In the genomic region with DNA sequence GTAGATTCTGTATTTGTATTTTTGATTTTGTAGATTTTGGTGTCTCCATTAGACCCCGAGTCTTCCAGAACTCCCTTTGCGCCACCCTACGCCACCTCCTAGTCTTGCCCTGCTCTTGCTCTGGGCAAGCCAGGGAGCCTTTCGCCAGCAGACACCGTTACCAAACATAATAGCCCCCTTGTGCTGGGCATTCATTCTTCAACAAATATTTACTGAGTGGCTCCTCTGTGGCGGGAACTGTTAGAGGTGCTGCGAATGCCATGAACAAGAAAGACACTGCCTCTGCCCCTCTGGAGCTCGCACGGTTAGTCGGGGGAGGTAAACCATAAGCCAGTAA, we compare ENCODE assay signal across 8 cellular contexts. TPM values are rescaled to one million over a fixed set of nuclear protein-coding genes. Genes with fewer than 3 reads are reported as not detected.
DNase-seq lines count a peak whose midpoint lies in the region; ATAC-seq and TF ChIP-seq lines count a peak whose summit lies in the region.

No MANE protein-coding gene starts in this region.

- H3K4me3 ChIP-seq in SJCRH30 (peak overlapping the region; percentile 83), fibroblast of mammary gland (ENCODE audit: control insufficient read depth, low read depth, low read length) (peak overlapping the region; percentile 66), prostate gland (peak overlapping the region; percentile 78 to 84)

- peak overlapping the region; percentile 74 for H3K4me3 Mint-ChIP-seq in activated naive CD4-positive, alpha-beta T cell treated with anti-CD3 and anti-CD28 coated beads, Interleukin-2, amount 10 ng/mL, durations not matched to agents 7 days and 5 days

- H3K9me3 ChIP-seq in SJCRH30 (replicated peaks) (no peaks in the 10 kb centered on the region), prostate gland (no peaks in the 10 kb centered on the region)

- intact Hi-C loops in prostate gland (cut with DNase I): no loop called here

- H3K27ac Mint-ChIP-seq in activated naive CD4-positive, alpha-beta T cell treated with anti-CD3 and anti-CD28 coated beads, Interleukin-2, amount 10 ng/mL, durations not matched to agents 7 days and 5 days: no peak overlapping the region

- H3K4me1 ChIP-seq in SJCRH30 (peaks cover 13% of the 10 kb centered on the region), prostate gland (replicated peaks) (peaks cover 4% of the 10 kb centered on the region)

- TF ChIP-seq CTCF in fibroblast of mammary gland (conservative IDR thresholded peaks at IDR 0.05; ENCODE audit: control insufficient read depth, insufficient read depth, low read depth, low read length) (no peak), prostate gland (IDR thresholded peaks at IDR 0.05) (no peak)

- peaks cover 2% of the 10 kb centered on the region for H3K36me3 Mint-ChIP-seq in activated naive CD4-positive, alpha-beta T cell treated with anti-CD3 and anti-CD28 coated beads, Interleukin-2, amount 10 ng/mL, durations not matched to agents 7 days and 5 days

- WGBS in prostate gland: 15% methylated on average over 10 of the region's 10 CpGs

- no peaks in the 10 kb centered on the region for H3K9me3 Mint-ChIP-seq in activated naive CD4-positive, alpha-beta T cell treated with anti-CD3 and anti-CD28 coated beads, Interleukin-2, amount 10 ng/mL, durations not matched to agents 7 days and 5 days

- H3K4me1 Mint-ChIP-seq in activated naive CD4-positive, alpha-beta T cell treated with anti-CD3 and anti-CD28 coated beads, Interleukin-2, amount 10 ng/mL, durations not matched to agents 7 days and 5 days: peaks cover 25% of the 10 kb centered on the region

- H3K36me3 ChIP-seq in SJCRH30 (no peaks in the 10 kb centered on the region), prostate gland (no peaks in the 10 kb centered on the region)

- peaks cover 74% of the 10 kb centered on the region for H3K27me3 Mint-ChIP-seq in activated naive CD4-positive, alpha-beta T cell treated with anti-CD3 and anti-CD28 coated beads, Interleukin-2, amount 10 ng/mL, durations not matched to agents 7 days and 5 days

- H3K27ac ChIP-seq in SJCRH30 (peak overlapping the region; percentile 25), prostate gland (peak overlapping the region; percentile 85 to 90)

- no peak for ATAC-seq in GM18858 (IDR thresholded peaks at IDR 0.05; ENCODE audit: unreplicated experiment)

- H3K27me3 ChIP-seq in SJCRH30: no peaks in the 10 kb centered on the region
- no peaks in the 10 kb centered on the region for H3K27me3 ChIP-seq in prostate gland (replicated peaks; ENCODE audit: insufficient read depth)

- CTCF ChIA-PET in activated naive CD4-positive, alpha-beta T cell treated with anti-CD3 and anti-CD28 coated beads, Interleukin-2, amount 10 ng/mL, durations not matched to agents 7 days and 5 days (lab: Charles Lee): interaction anchor here (1.1 to 2.7 kb wide), 3 partner anchors 10 to 29 kb away, joined by 3 to 14 read pairs (median 3); no protein-coding TSS in a partner anchor

- DNase-seq in activated naive CD4-positive, alpha-beta T cell treated with anti-CD3 and anti-CD28 coated beads, Interleukin-2, amount 10 ng/mL, durations not matched to agents 7 days and 5 days: no peak
- no peak for DNase-seq in activated naive CD4-positive, alpha-beta T cell treated with Interleukin-2 at 50 U/mL for 16 hours
- DNase-seq in SJCRH30 (no peak), fibroblast of mammary gland (ENCODE audit: low read depth) (no peak), prostate gland (ENCODE audit: low spot score) (peak; percentile 42), NCI-H1694 treated with DMSO at 0.1 percent for 48 hours (lab: John Stamatoyannopoulos, UW) (no peak), HuH-7 (ENCODE audit: low spot score) (no peak)

- TF ChIP-seq POLR2A in prostate gland (IDR thresholded peaks at IDR 0.05): no peak

RNA-seq across cellular contexts. Expression of a gene that starts 0.8 kb away (rescaled TPM):
- total RNA-seq in SJCRH30 (2014; rRNA removed; shearing (Covaris generic)): 14.9 and 17.2 TPM in 2 replicates
- 10 to 100 TPM; 49.8 to 64.6 TPM for total RNA-seq in prostate gland

RNA-seq across cellular contexts. Expression of a gene that starts 52.3 kb away (rescaled TPM):
- 24.3 and 32.5 TPM in 2 replicates for total RNA-seq in SJCRH30 (2014; rRNA removed; shearing (Covaris generic))
- total RNA-seq in prostate gland: 10 to 100 TPM in 1 of 2 donors, 1 to 10 TPM in 1; 8.1 to 24.4 TPM
